13 cellular contexts compared by ENCODE assay signal in the genomic region with DNA sequence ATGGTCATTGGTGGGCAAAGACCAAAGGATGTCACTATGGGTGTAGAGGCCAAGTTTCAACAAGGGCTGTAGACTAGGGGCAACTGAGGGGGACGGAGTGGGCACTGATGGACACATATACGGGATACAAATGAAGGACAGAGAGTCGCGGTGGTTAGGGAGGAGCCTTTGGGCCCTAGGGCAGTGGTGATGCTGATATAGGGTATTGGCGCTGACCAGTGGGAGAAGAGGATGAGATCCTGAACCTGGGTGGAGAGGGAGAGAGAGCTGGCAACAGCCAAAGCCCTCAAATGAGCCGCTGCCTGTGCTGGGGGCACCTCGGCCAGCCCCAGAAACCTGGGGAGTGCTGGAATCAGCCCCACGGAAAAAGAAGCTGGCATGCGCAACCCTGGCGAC. TPM values are rescaled to one million over a fixed set of nuclear protein-coding genes. Genes with fewer than 3 reads are reported as not detected.
DNase-seq lines count a peak whose midpoint lies in the region; ATAC-seq and TF ChIP-seq lines count a peak whose summit lies in the region.
"Had no signal": no experiment of that assay in that cellular context is flagged by ENCODE, and none has a peak within 500 bp of the region (broad histone marks: within the 10 kb centered on the region; RNA-seq: fewer than 3 reads in every experiment).

No MANE protein-coding gene starts in this region.

- H3K4me3 Mint-ChIP-seq in activated T-cell treated with anti-CD3 and anti-CD28 coated beads, Interleukin-2, amount 50 U/mL, for 24 hours, result peak overlapping the region; percentile 11
- peak overlapping the region; percentile 58 for H3K4me3 Mint-ChIP-seq in progenitor cell of endocrine pancreas (ENCODE audit: low read depth)

- peak overlapping the region; percentile 68 for H3K4me3 ChIP-seq in Karpas-422 (ENCODE audit: low read length)
- peak overlapping the region; percentile 50 for H3K4me3 ChIP-seq in effector memory CD4-positive, alpha-beta T cell (ENCODE audit: insufficient read depth, low read depth, low read length, poor library complexity, severe bottlenecking)

- no peaks in the 10 kb centered on the region for H3K36me3 ChIP-seq in Karpas-422 (ENCODE audit: insufficient read depth, low read length)
- no peaks in the 10 kb centered on the region for H3K36me3 ChIP-seq in effector memory CD4-positive, alpha-beta T cell (ENCODE audit: control insufficient read depth, insufficient read depth, low read length)
- H3K36me3 ChIP-seq: esophagus muscularis mucosa, heart right ventricle had no signal

- H3K9me3 ChIP-seq in Karpas-422 (ENCODE audit: low read length), result no peaks in the 10 kb centered on the region
- H3K9me3 ChIP-seq in effector memory CD4-positive, alpha-beta T cell (ENCODE audit: control insufficient read depth, low read length), result no peaks in the 10 kb centered on the region
- H3K9me3 ChIP-seq: A549, esophagus muscularis mucosa, heart right ventricle had no signal

- H3K9ac ChIP-seq in Karpas-422 (ENCODE audit: low read length), result peak overlapping the region; percentile 77

- peaks cover 65% of the 10 kb centered on the region for H3K27me3 Mint-ChIP-seq in activated T-cell treated with anti-CD3 and anti-CD28 coated beads, Interleukin-2, amount 50 U/mL, for 24 hours
- peaks cover 86% of the 10 kb centered on the region for H3K27me3 Mint-ChIP-seq in progenitor cell of endocrine pancreas

- DNase-seq in activated T-cell treated with anti-CD3 and anti-CD28 coated beads, Interleukin-2, amount 50 U/mL, for 24 hours, result no peak
- DNase-seq in activated T-cell treated with anti-CD3 and anti-CD28 coated beads for 4 hours, result no peak
- no peak for DNase-seq in Karpas-422
- DNase-seq in effector memory CD4-positive, alpha-beta T cell, result no peak
- DNase-seq in progenitor cell of endocrine pancreas (ENCODE audit: low spot score, unreplicated experiment), result no peak
- no peak for DNase-seq in NCI-H1105 treated with DMSO at 0.1 percent for 48 hours (lab: John Stamatoyannopoulos, UW)
- no peak for DNase-seq in NCI-H1436 treated with DMSO at 0.1 percent for 48 hours (lab: John Stamatoyannopoulos, UW)
- DNase-seq: NK-92 treated with Interleukin-12 subunit alpha and Interleukin-12 subunit beta, amount 100 ng/mL, for 24 hours had no signal

- ATAC-seq in esophagus mucosa, result no peak

- peak overlapping the region; percentile 57 for H3K27ac ChIP-seq in Karpas-422 (ENCODE audit: low read length)
- no peak overlapping the region for H3K27ac ChIP-seq in effector memory CD4-positive, alpha-beta T cell (ENCODE audit: insufficient read depth, low read length, poor library complexity, severe bottlenecking)
- H3K27ac ChIP-seq: esophagus muscularis mucosa had no signal

- H3K27me3 ChIP-seq in Karpas-422 (ENCODE audit: low read length), result no peaks in the 10 kb centered on the region
- peaks cover 33% of the 10 kb centered on the region for H3K27me3 ChIP-seq in effector memory CD4-positive, alpha-beta T cell (replicated peaks; ENCODE audit: control insufficient read depth, insufficient read depth, low read length, poor library complexity, severe bottlenecking)

- peaks cover 85% of the 10 kb centered on the region for H3K4me1 ChIP-seq in Karpas-422 (ENCODE audit: low read length)
- H3K4me1 ChIP-seq in effector memory CD4-positive, alpha-beta T cell (ENCODE audit: control insufficient read depth, insufficient read depth, low read length, poor library complexity, severe bottlenecking), result peaks cover 8% of the 10 kb centered on the region

- H2AFZ ChIP-seq in Karpas-422 (ENCODE audit: low read length), result no peak overlapping the region

- no peak overlapping the region for H3K27ac Mint-ChIP-seq in activated T-cell treated with anti-CD3 and anti-CD28 coated beads, Interleukin-2, amount 50 U/mL, for 24 hours
- no peak overlapping the region for H3K27ac Mint-ChIP-seq in progenitor cell of endocrine pancreas

- H3K9me3 Mint-ChIP-seq in activated T-cell treated with anti-CD3 and anti-CD28 coated beads, Interleukin-2, amount 50 U/mL, for 24 hours, result no peaks in the 10 kb centered on the region
- H3K9me3 Mint-ChIP-seq in progenitor cell of endocrine pancreas (ENCODE audit: low read depth), result no peaks in the 10 kb centered on the region

- H4K20me1 ChIP-seq in Karpas-422 (ENCODE audit: insufficient read depth, low read depth, low read length), result peaks cover 11% of the 10 kb centered on the region; the same call in 1 of the 2 replicates

- peaks cover 49% of the 10 kb centered on the region for H3K79me2 ChIP-seq in Karpas-422 (ENCODE audit: low read length)

- peak overlapping the region; percentile 68 for H3K4me2 ChIP-seq in Karpas-422 (ENCODE audit: low read depth, low read length, poor library complexity, severe bottlenecking)

- H3K36me3 Mint-ChIP-seq in activated T-cell treated with anti-CD3 and anti-CD28 coated beads, Interleukin-2, amount 50 U/mL, for 24 hours (ENCODE audit: low read depth), result no peaks in the 10 kb centered on the region
- H3K36me3 Mint-ChIP-seq in progenitor cell of endocrine pancreas (ENCODE audit: insufficient read depth), result no peaks in the 10 kb centered on the region

- no peaks in the 10 kb centered on the region for H3K9me2 ChIP-seq in Karpas-422 (replicated peaks; ENCODE audit: insufficient read depth, low read length)

- TF ChIP-seq CTCF in progenitor cell of endocrine pancreas (IDR thresholded peaks at IDR 0.05; ENCODE audit: unreplicated experiment), result no peak

- H3K4me1 Mint-ChIP-seq in activated T-cell treated with anti-CD3 and anti-CD28 coated beads, Interleukin-2, amount 50 U/mL, for 24 hours (ENCODE audit: low read depth), result peaks cover 2% of the 10 kb centered on the region
- H3K4me1 Mint-ChIP-seq in progenitor cell of endocrine pancreas (ENCODE audit: low read depth), result no peaks in the 10 kb centered on the region

RNA-seq across cellular contexts. Expression of a gene that starts 1.6 kb away (rescaled TPM):
- total RNA-seq in Karpas-422 (2014; rRNA removed; shearing (Covaris generic); ENCODE audit: low replicate concordance), result 5.5 and 6.4 TPM in 2 replicates
- total RNA-seq in progenitor cell of endocrine pancreas (0.14 and 0.20 TPM in 2 replicates), esophagus mucosa (0.40 TPM)
- total RNA-seq: G401 had no signal
